Comparison of ENCODE assay signal across 17 cellular contexts in the genomic region with DNA sequence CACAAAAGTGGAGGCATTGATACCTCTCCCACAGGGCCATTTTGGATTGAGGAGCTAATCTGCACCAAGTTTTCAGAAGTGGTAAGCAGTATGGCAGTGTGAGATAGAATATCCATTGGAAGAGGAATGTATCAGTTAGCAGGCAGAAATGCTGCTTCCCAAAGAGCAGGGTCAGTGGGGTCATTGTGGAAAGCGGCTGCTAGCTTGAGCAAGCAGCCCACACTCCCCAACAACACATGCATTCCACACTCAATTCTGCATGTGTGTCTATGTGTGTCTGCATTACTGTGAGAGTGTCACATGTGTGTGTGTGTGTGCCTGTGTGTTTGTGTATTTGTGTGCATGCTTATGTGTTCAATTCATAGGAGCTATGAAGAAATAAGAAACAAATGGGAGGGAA.
DNase-seq lines count a peak whose midpoint lies in the region; ATAC-seq, FAIRE-seq and TF ChIP-seq lines count a peak whose summit lies in the region.
"Had no signal": no experiment of that assay in that cellular context is flagged by ENCODE, and none has a peak within 500 bp of the region (broad histone marks: within the 10 kb centered on the region; RNA-seq: fewer than 3 reads in every experiment).

No MANE protein-coding gene starts in this region.

- no peaks in the 10 kb centered on the region for H4K20me1 ChIP-seq in HepG2 (ENCODE audit: insufficient read depth, low read length)

- peaks cover 20% of the 10 kb centered on the region for H3K4me1 Mint-ChIP-seq in type B pancreatic cell (ENCODE audit: unreplicated experiment)

- no peak overlapping the region for H3K4me2 ChIP-seq in HepG2 (ENCODE audit: low read depth, low read length)

- in situ Hi-C loops in HepG2 (cut with HindIII; ENCODE audit: extremely low pct_ligation_motif_present, low pct_unique_long_range_greater_than_20kb) = no loop called here
- in situ Hi-C loops in brain microvascular endothelial cell (cut with HindIII; ENCODE audit: low pct_ligation_motif_present, low sequenced_read_pairs) = loop anchor here (25.0 kb wide), 1 partner anchor 88 kb away; no protein-coding TSS in a partner anchor

- H3K4me3 ChIP-seq in HepG2 (replicated peaks in 1 of 3; ENCODE audit: insufficient read depth in 1 of 3, low read depth in 2 of 3, low read length in 3 of 3) (no peak overlapping the region), right lobe of liver (no peak overlapping the region), brain microvascular endothelial cell (ENCODE audit: low read depth, low read length) (no peak overlapping the region), mesodermal cell (ENCODE audit: extremely low read depth, insufficient read depth, low read length, poor library complexity, severe bottlenecking) (no peak overlapping the region)

- H3K27me3 Mint-ChIP-seq in type B pancreatic cell = peaks cover 31% of the 10 kb centered on the region

- TF ChIP-seq POLR2A in HepG2 (IDR thresholded peaks at IDR 0.05; ENCODE audit: insufficient read depth in 1 of 2, low read depth in 2 of 2, low read length in 2 of 2) (no peak), right lobe of liver (IDR thresholded peaks at IDR 0.05) (no peak)

- H3K27ac Mint-ChIP-seq in type B pancreatic cell = no peak overlapping the region

- H3K9ac ChIP-seq in HepG2 (ENCODE audit: insufficient read depth, low read depth, low read length) = no peak overlapping the region

- TF ChIP-seq RAD21 in HepG2 (CRISPR knock-in tag; IDR thresholded peaks at IDR 0.05) = no peak

- intact Hi-C loops in HepG2 (cut with micrococcal nuclease; ENCODE audit: unreplicated experiment) (no loop called here), right lobe of liver (cut with DNase I) (no loop called here)

- TF ChIP-seq CTCF in HepG2 (CRISPR knock-in tag; IDR thresholded peaks at IDR 0.05) = no peak
- no peak for TF ChIP-seq CTCF in right lobe of liver (IDR thresholded peaks at IDR 0.05)
- no peak for TF ChIP-seq CTCF in brain microvascular endothelial cell (IDR thresholded peaks at IDR 0.05; ENCODE audit: low read depth, low read length, missing control alignments)
- no peak for TF ChIP-seq CTCF in type B pancreatic cell (conservative IDR thresholded peaks at IDR 0.05)

- H3K79me2 ChIP-seq in HepG2 (ENCODE audit: insufficient read depth, low read length) = no peaks in the 10 kb centered on the region

- H3K4me1 ChIP-seq in HepG2 (ENCODE audit: insufficient read depth, low read length) (no peaks in the 10 kb centered on the region), right lobe of liver (no peaks in the 10 kb centered on the region), mesodermal cell (ENCODE audit: control insufficient read depth, insufficient read depth, low read length, poor library complexity, severe bottlenecking) (peaks cover 22% of the 10 kb centered on the region)

- no peak for FAIRE-seq in HepG2 (lab: Jason Lieb, UNC)
- FAIRE-seq: G401.6, GM12892, GM19239 had no signal

- BruUV-seq in HepG2 (replicated peaks; lab: Mats Ljungman, UMichigan) = no TSS peak

- CTCF ChIA-PET in HepG2 (lab: Yijun Ruan, JAX; ENCODE audit: low intra/inter-chr PET ratio, low total read pairs) = no interaction called here

- H3K4me3 Mint-ChIP-seq in type B pancreatic cell = no peak overlapping the region

- H3K9me3 ChIP-seq in HepG2 (ENCODE audit: low read length) = no peaks in the 10 kb centered on the region
- no peaks in the 10 kb centered on the region for H3K9me3 ChIP-seq in right lobe of liver
- H3K9me3 ChIP-seq in mesodermal cell (ENCODE audit: control insufficient read depth, low read length) = peaks cover 10% of the 10 kb centered on the region

- POLR2A ChIA-PET in HepG2 (lab: Yijun Ruan, JAX) = no interaction called here

- no peak for DNase-seq in HepG2 (ENCODE audit: low spot score)
- no peak for DNase-seq in right lobe of liver
- no peak for DNase-seq in brain microvascular endothelial cell
- DNase-seq in activated T-cell treated with anti-CD3 and anti-CD28 coated beads for 4 hours = no peak
- DNase-seq in type B pancreatic cell (ENCODE audit: extremely low spot score, unreplicated experiment) = no peak
- no peak for DNase-seq in cortex of kidney (lab: John Stamatoyannopoulos, UW)
- no peak for DNase-seq in superior temporal gyrus (ENCODE audit: extremely low spot score)
- DNase-seq: DMS79, HCEC 1CT, NCI-H1092, NCI-H2107, NCI-H345, SHP77 had no signal

- 12% methylated on average over 1 of the region's 1 CpG for WGBS in HepG2 (ENCODE audit: low lambda C conversion rate)
- WGBS in right lobe of liver (ENCODE audit: insufficient coverage, low coverage, low lambda C conversion rate, missing lambda C conversion rate) = 75% methylated on average over 1 of the region's 1 CpG
- no CpG with 5 or more reads among the region's 1 CpG for WGBS in mesodermal cell (ENCODE audit: insufficient coverage in 2 of 2), 2 experiments

- H3K27ac ChIP-seq in HepG2 (ENCODE audit: extremely low read length, insufficient read depth, low read length) (no peak overlapping the region), right lobe of liver (no peak overlapping the region), brain microvascular endothelial cell (peak overlapping the region; percentile 10), mesodermal cell (ENCODE audit: low read depth, low read length, severe bottlenecking) (peak overlapping the region; percentile 91)

- H3K36me3 ChIP-seq in HepG2 (replicated peaks in 1 of 2; ENCODE audit: control insufficient read depth in 1 of 2, insufficient read depth in 2 of 2, low read length in 2 of 2) = no peaks in the 10 kb centered on the region
- H3K36me3 ChIP-seq in right lobe of liver = no peaks in the 10 kb centered on the region
- no peaks in the 10 kb centered on the region for H3K36me3 ChIP-seq in brain microvascular endothelial cell (replicated peaks)
- H3K36me3 ChIP-seq in mesodermal cell (ENCODE audit: control insufficient read depth, insufficient read depth, low read length) = no peaks in the 10 kb centered on the region

- H3K9me3 Mint-ChIP-seq in type B pancreatic cell = no peaks in the 10 kb centered on the region

- TF ChIP-seq EP300 in HepG2 (IDR thresholded peaks at IDR 0.05; ENCODE audit: low read depth in 2 of 2, low read length in 2 of 2) (no peak), HepG2 (CRISPR knock-in tag; IDR thresholded peaks at IDR 0.05; ENCODE audit: borderline replicate concordance) (no peak)

- ATAC-seq in HepG2 = no peak
- ATAC-seq in right lobe of liver = no peak

- H2AFZ ChIP-seq in HepG2 (ENCODE audit: low read length) = no peak overlapping the region

- no peaks in the 10 kb centered on the region for H3K36me3 Mint-ChIP-seq in type B pancreatic cell

- H3K27me3 ChIP-seq in HepG2 (ENCODE audit: control insufficient read depth in 1 of 2, insufficient read depth in 2 of 2, low read length in 2 of 2) (peaks cover 0 to 2% of the 10 kb centered on the region in 2 experiments; a peak in 2 of 5 replicates), right lobe of liver (no peaks in the 10 kb centered on the region), brain microvascular endothelial cell (replicated peaks) (no peaks in the 10 kb centered on the region)

TF ChIP-seq in HepG2, 621 proteins besides CTCF, POLR2A, EP300 and RAD21:
- TF ChIP-seq, protein P1, sequence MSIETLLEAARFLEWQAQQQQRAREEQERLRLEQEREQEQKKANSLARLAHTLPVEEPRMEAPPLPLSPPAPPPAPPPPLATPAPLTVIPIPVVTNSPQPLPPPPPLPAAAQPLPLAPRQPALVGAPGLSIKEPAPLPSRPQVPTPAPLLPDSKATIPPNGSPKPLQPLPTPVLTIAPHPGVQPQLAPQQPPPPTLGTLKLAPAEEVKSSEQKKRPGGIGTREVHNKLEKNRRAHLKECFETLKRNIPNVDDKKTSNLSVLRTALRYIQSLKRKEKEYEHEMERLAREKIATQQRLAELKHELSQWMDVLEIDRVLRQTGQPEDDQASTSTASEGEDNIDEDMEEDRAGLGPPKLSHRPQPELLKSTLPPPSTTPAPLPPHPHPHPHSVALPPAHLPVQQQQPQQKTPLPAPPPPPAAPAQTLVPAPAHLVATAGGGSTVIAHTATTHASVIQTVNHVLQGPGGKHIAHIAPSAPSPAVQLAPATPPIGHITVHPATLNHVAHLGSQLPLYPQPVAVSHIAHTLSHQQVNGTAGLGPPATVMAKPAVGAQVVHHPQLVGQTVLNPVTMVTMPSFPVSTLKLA (IDR thresholded peaks at IDR 0.05) = peak; percentile 54; the same call in 1 of the 2 replicates
- TF ChIP-seq, protein P2, sequence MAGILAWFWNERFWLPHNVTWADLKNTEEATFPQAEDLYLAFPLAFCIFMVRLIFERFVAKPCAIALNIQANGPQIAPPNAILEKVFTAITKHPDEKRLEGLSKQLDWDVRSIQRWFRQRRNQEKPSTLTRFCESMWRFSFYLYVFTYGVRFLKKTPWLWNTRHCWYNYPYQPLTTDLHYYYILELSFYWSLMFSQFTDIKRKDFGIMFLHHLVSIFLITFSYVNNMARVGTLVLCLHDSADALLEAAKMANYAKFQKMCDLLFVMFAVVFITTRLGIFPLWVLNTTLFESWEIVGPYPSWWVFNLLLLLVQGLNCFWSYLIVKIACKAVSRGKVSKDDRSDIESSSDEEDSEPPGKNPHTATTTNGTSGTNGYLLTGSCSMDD (CRISPR knock-in tag; IDR thresholded peaks at IDR 0.05) = no peak
- TF ChIP-seq ZNF121 (CRISPR knock-in tag; IDR thresholded peaks at IDR 0.05) (no peak), ZNF230 (CRISPR knock-in tag; IDR thresholded peaks at IDR 0.05) (no peak), TBX2 (CRISPR knock-in tag; IDR thresholded peaks at IDR 0.05; ENCODE audit: borderline replicate concordance) (no peak), SATB2 (CRISPR knock-in tag; IDR thresholded peaks at IDR 0.05) (no peak)

Comparison
In these comparisons a context has a peak if more than half of its experiments do, and no peak if none do; other contexts are left out.
1. H3K27ac ChIP-seq: peak in brain microvascular endothelial cell (single experiment) and mesodermal cell (single experiment); none in HepG2 (single experiment) and right lobe of liver (0 of 3).